ENCODE assay signal across 2 cellular contexts in the genomic region with DNA sequence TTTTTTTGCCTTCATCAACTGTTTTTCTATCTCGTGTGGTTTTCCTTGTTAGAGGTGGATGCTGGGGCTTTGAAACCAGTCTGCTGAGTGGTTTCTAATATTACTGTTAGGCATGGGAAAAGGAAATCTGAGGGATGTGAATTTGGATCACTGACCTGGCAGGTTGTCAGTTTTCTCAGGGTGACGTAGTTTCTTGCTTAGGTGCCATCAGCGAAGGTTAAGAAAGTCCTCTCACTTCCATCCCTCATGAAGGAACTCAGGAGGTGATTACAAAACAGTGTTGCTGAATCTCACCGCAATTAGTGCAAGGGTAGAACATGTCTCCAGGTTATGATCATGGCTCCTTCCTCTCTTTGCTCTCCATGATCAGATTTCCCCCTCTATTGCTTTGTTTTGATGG.
TF ChIP-seq lines count a peak whose summit lies in the region.

No MANE protein-coding gene starts in this region.

TF ChIP-seq in WTC11, 78 proteins besides CTCF, POLR2A, EP300 and RAD21:
- TF ChIP-seq, protein P1, sequence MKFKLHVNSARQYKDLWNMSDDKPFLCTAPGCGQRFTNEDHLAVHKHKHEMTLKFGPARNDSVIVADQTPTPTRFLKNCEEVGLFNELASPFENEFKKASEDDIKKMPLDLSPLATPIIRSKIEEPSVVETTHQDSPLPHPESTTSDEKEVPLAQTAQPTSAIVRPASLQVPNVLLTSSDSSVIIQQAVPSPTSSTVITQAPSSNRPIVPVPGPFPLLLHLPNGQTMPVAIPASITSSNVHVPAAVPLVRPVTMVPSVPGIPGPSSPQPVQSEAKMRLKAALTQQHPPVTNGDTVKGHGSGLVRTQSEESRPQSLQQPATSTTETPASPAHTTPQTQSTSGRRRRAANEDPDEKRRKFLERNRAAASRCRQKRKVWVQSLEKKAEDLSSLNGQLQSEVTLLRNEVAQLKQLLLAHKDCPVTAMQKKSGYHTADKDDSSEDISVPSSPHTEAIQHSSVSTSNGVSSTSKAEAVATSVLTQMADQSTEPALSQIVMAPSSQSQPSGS (CRISPR knock-in tag; IDR thresholded peaks at IDR 0.05; ENCODE audit: borderline replicate concordance, low read depth) = no peak
- TF ChIP-seq SMAD4 (CRISPR knock-in tag; IDR thresholded peaks at IDR 0.05) (no peak), FOXJ3 (CRISPR knock-in tag; IDR thresholded peaks at IDR 0.05; ENCODE audit: borderline replicate concordance) (no peak), HMGA2 (CRISPR knock-in tag; IDR thresholded peaks at IDR 0.05) (no peak), MXD4 (CRISPR knock-in tag; IDR thresholded peaks at IDR 0.05; ENCODE audit: borderline replicate concordance) (no peak), SOX15 (CRISPR knock-in tag; IDR thresholded peaks at IDR 0.05) (no peak), NFYB (CRISPR knock-in tag; conservative IDR thresholded peaks at IDR 0.05; ENCODE audit: low read depth) (no peak), ZNF396 (CRISPR knock-in tag; IDR thresholded peaks at IDR 0.05; ENCODE audit: borderline replicate concordance) (no peak), TEAD1 (CRISPR knock-in tag; IDR thresholded peaks at IDR 0.05) (no peak), TP53 (CRISPR knock-in tag; IDR thresholded peaks at IDR 0.05) (no peak), ESRRA (CRISPR knock-in tag; IDR thresholded peaks at IDR 0.05; ENCODE audit: borderline replicate concordance) (no peak), RORB (CRISPR knock-in tag; IDR thresholded peaks at IDR 0.05) (no peak), ZNF317 (CRISPR knock-in tag; IDR thresholded peaks at IDR 0.05; ENCODE audit: borderline replicate concordance, low read depth) (no peak)
- TF ChIP-seq, protein P2, sequence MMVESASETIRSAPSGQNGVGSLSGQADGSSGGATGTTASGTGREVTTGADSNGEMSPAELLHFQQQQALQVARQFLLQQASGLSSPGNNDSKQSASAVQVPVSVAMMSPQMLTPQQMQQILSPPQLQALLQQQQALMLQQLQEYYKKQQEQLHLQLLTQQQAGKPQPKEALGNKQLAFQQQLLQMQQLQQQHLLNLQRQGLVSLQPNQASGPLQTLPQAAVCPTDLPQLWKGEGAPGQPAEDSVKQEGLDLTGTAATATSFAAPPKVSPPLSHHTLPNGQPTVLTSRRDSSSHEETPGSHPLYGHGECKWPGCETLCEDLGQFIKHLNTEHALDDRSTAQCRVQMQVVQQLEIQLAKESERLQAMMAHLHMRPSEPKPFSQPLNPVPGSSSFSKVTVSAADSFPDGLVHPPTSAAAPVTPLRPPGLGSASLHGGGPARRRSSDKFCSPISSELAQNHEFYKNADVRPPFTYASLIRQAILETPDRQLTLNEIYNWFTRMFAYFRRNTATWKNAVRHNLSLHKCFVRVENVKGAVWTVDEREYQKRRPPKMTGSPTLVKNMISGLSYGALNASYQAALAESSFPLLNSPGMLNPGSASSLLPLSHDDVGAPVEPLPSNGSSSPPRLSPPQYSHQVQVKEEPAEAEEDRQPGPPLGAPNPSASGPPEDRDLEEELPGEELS (CRISPR knock-in tag; IDR thresholded peaks at IDR 0.05) = no peak
- TF ChIP-seq, protein P3, sequence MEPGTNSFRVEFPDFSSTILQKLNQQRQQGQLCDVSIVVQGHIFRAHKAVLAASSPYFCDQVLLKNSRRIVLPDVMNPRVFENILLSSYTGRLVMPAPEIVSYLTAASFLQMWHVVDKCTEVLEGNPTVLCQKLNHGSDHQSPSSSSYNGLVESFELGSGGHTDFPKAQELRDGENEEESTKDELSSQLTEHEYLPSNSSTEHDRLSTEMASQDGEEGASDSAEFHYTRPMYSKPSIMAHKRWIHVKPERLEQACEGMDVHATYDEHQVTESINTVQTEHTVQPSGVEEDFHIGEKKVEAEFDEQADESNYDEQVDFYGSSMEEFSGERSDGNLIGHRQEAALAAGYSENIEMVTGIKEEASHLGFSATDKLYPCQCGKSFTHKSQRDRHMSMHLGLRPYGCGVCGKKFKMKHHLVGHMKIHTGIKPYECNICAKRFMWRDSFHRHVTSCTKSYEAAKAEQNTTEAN (CRISPR knock-in tag; IDR thresholded peaks at IDR 0.05) = no peak
- TF ChIP-seq, protein P4, sequence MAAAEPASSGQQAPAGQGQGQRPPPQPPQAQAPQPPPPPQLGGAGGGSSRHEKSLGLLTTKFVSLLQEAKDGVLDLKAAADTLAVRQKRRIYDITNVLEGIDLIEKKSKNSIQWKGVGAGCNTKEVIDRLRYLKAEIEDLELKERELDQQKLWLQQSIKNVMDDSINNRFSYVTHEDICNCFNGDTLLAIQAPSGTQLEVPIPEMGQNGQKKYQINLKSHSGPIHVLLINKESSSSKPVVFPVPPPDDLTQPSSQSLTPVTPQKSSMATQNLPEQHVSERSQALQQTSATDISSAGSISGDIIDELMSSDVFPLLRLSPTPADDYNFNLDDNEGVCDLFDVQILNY (CRISPR knock-in tag; IDR thresholded peaks at IDR 0.05) = no peak
- TF ChIP-seq, protein P5, sequence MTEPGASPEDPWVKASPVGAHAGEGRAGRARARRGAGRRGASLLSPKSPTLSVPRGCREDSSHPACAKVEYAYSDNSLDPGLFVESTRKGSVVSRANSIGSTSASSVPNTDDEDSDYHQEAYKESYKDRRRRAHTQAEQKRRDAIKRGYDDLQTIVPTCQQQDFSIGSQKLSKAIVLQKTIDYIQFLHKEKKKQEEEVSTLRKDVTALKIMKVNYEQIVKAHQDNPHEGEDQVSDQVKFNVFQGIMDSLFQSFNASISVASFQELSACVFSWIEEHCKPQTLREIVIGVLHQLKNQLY (CRISPR knock-in tag; IDR thresholded peaks at IDR 0.05) = no peak
- TF ChIP-seq, protein P6, sequence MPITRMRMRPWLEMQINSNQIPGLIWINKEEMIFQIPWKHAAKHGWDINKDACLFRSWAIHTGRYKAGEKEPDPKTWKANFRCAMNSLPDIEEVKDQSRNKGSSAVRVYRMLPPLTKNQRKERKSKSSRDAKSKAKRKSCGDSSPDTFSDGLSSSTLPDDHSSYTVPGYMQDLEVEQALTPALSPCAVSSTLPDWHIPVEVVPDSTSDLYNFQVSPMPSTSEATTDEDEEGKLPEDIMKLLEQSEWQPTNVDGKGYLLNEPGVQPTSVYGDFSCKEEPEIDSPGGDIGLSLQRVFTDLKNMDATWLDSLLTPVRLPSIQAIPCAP (CRISPR knock-in tag; IDR thresholded peaks at IDR 0.05) = no peak
- TF ChIP-seq, protein P7, sequence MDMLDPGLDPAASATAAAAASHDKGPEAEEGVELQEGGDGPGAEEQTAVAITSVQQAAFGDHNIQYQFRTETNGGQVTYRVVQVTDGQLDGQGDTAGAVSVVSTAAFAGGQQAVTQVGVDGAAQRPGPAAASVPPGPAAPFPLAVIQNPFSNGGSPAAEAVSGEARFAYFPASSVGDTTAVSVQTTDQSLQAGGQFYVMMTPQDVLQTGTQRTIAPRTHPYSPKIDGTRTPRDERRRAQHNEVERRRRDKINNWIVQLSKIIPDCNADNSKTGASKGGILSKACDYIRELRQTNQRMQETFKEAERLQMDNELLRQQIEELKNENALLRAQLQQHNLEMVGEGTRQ (CRISPR knock-in tag; IDR thresholded peaks at IDR 0.05) = no peak

TF ChIP-seq in H1, 55 proteins besides CTCF, POLR2A, EP300 and RAD21 (continued from another document):
- TF ChIP-seq ASH2L (IDR thresholded peaks at IDR 0.05; ENCODE audit: low read length) (no peak), EZH2 (IDR thresholded peaks at IDR 0.05; ENCODE audit: low read depth, low read length, severe bottlenecking) (no peak), TBP (IDR thresholded peaks at IDR 0.05; ENCODE audit: low read depth, low read length) (no peak), YY1 (IDR thresholded peaks at IDR 0.05; ENCODE audit: low read depth, low read length) (no peak), CHD2 (IDR thresholded peaks at IDR 0.05; ENCODE audit: low read length) (no peak)
